In the genomic region with DNA sequence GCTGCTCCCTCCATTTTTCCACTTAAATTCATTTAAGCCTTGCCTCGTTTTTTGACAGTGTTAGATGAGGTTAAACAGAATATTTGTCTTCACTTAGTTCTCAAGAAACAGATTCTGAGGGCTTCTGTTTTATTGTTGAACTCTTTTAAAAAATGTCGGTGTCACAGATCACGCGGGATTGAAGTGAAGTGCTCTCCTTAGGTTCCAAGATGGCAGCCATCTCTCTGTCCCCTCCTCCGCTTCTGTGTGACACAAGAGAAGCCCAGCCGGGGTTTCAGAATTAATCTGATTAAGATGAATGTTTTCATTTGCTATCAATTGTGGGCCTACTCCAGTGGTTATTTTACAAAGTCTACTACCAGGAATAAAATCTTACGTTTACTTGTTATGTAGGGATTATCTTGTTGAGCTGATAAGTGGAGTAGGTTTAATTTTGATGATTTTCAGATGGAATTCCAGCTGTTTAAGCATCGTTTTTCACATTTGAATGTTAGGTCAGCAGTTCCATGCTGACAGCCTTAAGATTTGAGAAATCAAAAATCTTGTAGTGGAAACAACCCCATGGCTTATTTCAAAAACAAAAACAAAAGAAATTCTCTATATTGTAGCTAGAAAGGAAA, we compare ENCODE assay signal across 1 cellular context.
TF ChIP-seq lines count a peak whose summit lies in the region.

No MANE protein-coding gene starts in this region.

TF ChIP-seq in K562, 482 proteins besides CTCF, POLR2A, EP300 and RAD21 (continued from another document and continues in another):
- TF ChIP-seq, protein P1, sequence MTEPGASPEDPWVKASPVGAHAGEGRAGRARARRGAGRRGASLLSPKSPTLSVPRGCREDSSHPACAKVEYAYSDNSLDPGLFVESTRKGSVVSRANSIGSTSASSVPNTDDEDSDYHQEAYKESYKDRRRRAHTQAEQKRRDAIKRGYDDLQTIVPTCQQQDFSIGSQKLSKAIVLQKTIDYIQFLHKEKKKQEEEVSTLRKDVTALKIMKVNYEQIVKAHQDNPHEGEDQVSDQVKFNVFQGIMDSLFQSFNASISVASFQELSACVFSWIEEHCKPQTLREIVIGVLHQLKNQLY (CRISPR knock-in tag; conservative IDR thresholded peaks at IDR 0.05) = no peak
- TF ChIP-seq ZNF263 (CRISPR knock-in tag; IDR thresholded peaks at IDR 0.05; ENCODE audit: borderline replicate concordance) (no peak), GTF2A2 (tag; IDR thresholded peaks at IDR 0.05) (no peak), CXXC5 (CRISPR knock-in tag; IDR thresholded peaks at IDR 0.05) (no peak), CBX5 (IDR thresholded peaks at IDR 0.05; ENCODE audit: borderline replicate concordance, low read depth) (no peak), NFRKB (IDR thresholded peaks at IDR 0.05; ENCODE audit: low read depth) (peak; percentile 93), RFX5 (IDR thresholded peaks at IDR 0.05; ENCODE audit: low read depth, low read length) (no peak), MAFF (IDR thresholded peaks at IDR 0.05; ENCODE audit: low read length) (no peak), NFE2L1 (tag; IDR thresholded peaks at IDR 0.05; ENCODE audit: borderline replicate concordance, low read depth) (0 out of 2 replicates have a peak, but pooled peaks have one; percentile 2), ATF7 (IDR thresholded peaks at IDR 0.05) (no peak), FOSL1 (tag; conservative IDR thresholded peaks at IDR 0.05) (peak; percentile 24; the same call in 1 of the 2 replicates), DDX20 (tag; IDR thresholded peaks at IDR 0.05; ENCODE audit: low read depth) (no peak; the same call in 1 of the 2 replicates), RNF2 (IDR thresholded peaks at IDR 0.05) (no peak), EP400 (IDR thresholded peaks at IDR 0.05) (0 out of 2 replicates have a peak, but pooled peaks have one; percentile 32), JUND (IDR thresholded peaks at IDR 0.05; ENCODE audit: borderline replicate concordance, low read depth, low read length) (peak; percentile 20; the same call in 1 of the 2 replicates), JUND (tag; IDR thresholded peaks at IDR 0.05; ENCODE audit: borderline replicate concordance, low read depth, low read length) (no peak), NR2C2 (CRISPR knock-in tag; IDR thresholded peaks at IDR 0.05) (no peak), NR2C2 (tag; IDR thresholded peaks at IDR 0.05) (peak; percentile 68), PTBP1 (IDR thresholded peaks at IDR 0.05; ENCODE audit: low read depth, low read length) (no peak), BCOR (IDR thresholded peaks at IDR 0.05) (no peak), C11orf30 (IDR thresholded peaks at IDR 0.05; ENCODE audit: low read depth) (peak; percentile 24; the same call in 1 of the 2 replicates), L3MBTL2 (IDR thresholded peaks at IDR 0.05) (peak; percentile 42; the same call in 1 of the 2 replicates), KAT8 (IDR thresholded peaks at IDR 0.05; ENCODE audit: low read depth) (peak; percentile 10; the same call in 1 of the 2 replicates), ZBTB1 (CRISPR knock-in tag; IDR thresholded peaks at IDR 0.05; ENCODE audit: borderline replicate concordance, low read depth) (no peak), MEIS2 (IDR thresholded peaks at IDR 0.05; ENCODE audit: partially characterized antibody) (peak; percentile 63), HMG20A (CRISPR knock-in tag; conservative IDR thresholded peaks at IDR 0.05) (no peak), ZNF175 (CRISPR knock-in tag; IDR thresholded peaks at IDR 0.05; ENCODE audit: low read depth) (peak; percentile 63), FOXM1 (IDR thresholded peaks at IDR 0.05; ENCODE audit: low read depth) (peak; percentile 56; the same call in 1 of the 2 replicates), FOXM1 (CRISPR knock-in tag; IDR thresholded peaks at IDR 0.05; ENCODE audit: low read depth) (no peak), RCOR1 (IDR thresholded peaks at IDR 0.05; ENCODE audit: borderline replicate concordance in 1 of 2, low read depth in 2 of 2, low read length in 2 of 2) (0 out of 4 replicates have a peak, but pooled peaks of 1 of the 2 experiments have one; percentile 19), ARID1B (IDR thresholded peaks at IDR 0.05) (no peak), HOXB6 (CRISPR knock-in tag; IDR thresholded peaks at IDR 0.05; ENCODE audit: borderline replicate concordance) (no peak), CHD1 (IDR thresholded peaks at IDR 0.05; ENCODE audit: low read length) (no peak), ETV5 (CRISPR knock-in tag; IDR thresholded peaks at IDR 0.05; ENCODE audit: low read depth) (no peak)
- TF ChIP-seq, protein P2, sequence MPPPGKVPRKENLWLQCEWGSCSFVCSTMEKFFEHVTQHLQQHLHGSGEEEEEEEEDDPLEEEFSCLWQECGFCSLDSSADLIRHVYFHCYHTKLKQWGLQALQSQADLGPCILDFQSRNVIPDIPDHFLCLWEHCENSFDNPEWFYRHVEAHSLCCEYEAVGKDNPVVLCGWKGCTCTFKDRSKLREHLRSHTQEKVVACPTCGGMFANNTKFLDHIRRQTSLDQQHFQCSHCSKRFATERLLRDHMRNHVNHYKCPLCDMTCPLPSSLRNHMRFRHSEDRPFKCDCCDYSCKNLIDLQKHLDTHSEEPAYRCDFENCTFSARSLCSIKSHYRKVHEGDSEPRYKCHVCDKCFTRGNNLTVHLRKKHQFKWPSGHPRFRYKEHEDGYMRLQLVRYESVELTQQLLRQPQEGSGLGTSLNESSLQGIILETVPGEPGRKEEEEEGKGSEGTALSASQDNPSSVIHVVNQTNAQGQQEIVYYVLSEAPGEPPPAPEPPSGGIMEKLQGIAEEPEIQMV (tag; conservative IDR thresholded peaks at IDR 0.05; ENCODE audit: low read depth) = no peak
- TF ChIP-seq, protein P3, sequence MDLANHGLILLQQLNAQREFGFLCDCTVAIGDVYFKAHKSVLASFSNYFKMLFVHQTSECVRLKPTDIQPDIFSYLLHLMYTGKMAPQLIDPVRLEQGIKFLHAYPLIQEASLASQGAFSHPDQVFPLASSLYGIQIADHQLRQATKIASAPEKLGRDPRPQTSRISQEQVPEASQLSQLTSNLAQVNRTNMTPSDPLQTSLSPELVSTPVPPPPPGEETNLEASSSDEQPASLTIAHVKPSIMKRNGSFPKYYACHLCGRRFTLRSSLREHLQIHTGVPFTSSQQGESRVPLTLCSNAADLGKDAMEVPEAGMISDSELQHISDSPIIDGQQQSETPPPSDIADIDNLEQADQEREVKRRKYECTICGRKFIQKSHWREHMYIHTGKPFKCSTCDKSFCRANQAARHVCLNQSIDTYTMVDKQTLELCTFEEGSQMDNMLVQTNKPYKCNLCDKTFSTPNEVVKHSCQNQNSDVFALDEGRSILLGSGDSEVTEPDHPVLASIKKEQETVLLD (IDR thresholded peaks at IDR 0.05) = peak; percentile 56; the same call in 1 of the 2 replicates
- TF ChIP-seq, protein P4, sequence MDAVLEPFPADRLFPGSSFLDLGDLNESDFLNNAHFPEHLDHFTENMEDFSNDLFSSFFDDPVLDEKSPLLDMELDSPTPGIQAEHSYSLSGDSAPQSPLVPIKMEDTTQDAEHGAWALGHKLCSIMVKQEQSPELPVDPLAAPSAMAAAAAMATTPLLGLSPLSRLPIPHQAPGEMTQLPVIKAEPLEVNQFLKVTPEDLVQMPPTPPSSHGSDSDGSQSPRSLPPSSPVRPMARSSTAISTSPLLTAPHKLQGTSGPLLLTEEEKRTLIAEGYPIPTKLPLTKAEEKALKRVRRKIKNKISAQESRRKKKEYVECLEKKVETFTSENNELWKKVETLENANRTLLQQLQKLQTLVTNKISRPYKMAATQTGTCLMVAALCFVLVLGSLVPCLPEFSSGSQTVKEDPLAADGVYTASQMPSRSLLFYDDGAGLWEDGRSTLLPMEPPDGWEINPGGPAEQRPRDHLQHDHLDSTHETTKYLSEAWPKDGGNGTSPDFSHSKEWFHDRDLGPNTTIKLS (IDR thresholded peaks at IDR 0.05; ENCODE audit: borderline replicate concordance, low read depth) = no peak
- TF ChIP-seq, protein P5, sequence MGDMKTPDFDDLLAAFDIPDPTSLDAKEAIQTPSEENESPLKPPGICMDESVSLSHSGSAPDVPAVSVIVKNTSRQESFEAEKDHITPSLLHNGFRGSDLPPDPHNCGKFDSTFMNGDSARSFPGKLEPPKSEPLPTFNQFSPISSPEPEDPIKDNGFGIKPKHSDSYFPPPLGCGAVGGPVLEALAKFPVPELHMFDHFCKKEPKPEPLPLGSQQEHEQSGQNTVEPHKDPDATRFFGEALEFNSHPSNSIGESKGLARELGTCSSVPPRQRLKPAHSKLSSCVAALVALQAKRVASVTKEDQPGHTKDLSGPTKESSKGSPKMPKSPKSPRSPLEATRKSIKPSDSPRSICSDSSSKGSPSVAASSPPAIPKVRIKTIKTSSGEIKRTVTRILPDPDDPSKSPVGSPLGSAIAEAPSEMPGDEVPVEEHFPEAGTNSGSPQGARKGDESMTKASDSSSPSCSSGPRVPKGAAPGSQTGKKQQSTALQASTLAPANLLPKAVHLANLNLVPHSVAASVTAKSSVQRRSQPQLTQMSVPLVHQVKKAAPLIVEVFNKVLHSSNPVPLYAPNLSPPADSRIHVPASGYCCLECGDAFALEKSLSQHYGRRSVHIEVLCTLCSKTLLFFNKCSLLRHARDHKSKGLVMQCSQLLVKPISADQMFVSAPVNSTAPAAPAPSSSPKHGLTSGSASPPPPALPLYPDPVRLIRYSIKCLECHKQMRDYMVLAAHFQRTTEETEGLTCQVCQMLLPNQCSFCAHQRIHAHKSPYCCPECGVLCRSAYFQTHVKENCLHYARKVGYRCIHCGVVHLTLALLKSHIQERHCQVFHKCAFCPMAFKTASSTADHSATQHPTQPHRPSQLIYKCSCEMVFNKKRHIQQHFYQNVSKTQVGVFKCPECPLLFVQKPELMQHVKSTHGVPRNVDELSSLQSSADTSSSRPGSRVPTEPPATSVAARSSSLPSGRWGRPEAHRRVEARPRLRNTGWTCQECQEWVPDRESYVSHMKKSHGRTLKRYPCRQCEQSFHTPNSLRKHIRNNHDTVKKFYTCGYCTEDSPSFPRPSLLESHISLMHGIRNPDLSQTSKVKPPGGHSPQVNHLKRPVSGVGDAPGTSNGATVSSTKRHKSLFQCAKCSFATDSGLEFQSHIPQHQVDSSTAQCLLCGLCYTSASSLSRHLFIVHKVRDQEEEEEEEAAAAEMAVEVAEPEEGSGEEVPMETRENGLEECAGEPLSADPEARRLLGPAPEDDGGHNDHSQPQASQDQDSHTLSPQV (IDR thresholded peaks at IDR 0.05) = peak; percentile 88
- TF ChIP-seq, protein P6, sequence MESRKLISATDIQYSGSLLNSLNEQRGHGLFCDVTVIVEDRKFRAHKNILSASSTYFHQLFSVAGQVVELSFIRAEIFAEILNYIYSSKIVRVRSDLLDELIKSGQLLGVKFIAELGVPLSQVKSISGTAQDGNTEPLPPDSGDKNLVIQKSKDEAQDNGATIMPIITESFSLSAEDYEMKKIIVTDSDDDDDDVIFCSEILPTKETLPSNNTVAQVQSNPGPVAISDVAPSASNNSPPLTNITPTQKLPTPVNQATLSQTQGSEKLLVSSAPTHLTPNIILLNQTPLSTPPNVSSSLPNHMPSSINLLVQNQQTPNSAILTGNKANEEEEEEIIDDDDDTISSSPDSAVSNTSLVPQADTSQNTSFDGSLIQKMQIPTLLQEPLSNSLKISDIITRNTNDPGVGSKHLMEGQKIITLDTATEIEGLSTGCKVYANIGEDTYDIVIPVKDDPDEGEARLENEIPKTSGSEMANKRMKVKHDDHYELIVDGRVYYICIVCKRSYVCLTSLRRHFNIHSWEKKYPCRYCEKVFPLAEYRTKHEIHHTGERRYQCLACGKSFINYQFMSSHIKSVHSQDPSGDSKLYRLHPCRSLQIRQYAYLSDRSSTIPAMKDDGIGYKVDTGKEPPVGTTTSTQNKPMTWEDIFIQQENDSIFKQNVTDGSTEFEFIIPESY (CRISPR knock-in tag; IDR thresholded peaks at IDR 0.05) = no peak
- TF ChIP-seq, protein P7, sequence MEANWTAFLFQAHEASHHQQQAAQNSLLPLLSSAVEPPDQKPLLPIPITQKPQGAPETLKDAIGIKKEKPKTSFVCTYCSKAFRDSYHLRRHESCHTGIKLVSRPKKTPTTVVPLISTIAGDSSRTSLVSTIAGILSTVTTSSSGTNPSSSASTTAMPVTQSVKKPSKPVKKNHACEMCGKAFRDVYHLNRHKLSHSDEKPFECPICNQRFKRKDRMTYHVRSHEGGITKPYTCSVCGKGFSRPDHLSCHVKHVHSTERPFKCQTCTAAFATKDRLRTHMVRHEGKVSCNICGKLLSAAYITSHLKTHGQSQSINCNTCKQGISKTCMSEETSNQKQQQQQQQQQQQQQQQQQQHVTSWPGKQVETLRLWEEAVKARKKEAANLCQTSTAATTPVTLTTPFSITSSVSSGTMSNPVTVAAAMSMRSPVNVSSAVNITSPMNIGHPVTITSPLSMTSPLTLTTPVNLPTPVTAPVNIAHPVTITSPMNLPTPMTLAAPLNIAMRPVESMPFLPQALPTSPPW (CRISPR knock-in tag; IDR thresholded peaks at IDR 0.05) = peak; percentile 52; the same call in 1 of the 2 replicates
- TF ChIP-seq, protein P8, sequence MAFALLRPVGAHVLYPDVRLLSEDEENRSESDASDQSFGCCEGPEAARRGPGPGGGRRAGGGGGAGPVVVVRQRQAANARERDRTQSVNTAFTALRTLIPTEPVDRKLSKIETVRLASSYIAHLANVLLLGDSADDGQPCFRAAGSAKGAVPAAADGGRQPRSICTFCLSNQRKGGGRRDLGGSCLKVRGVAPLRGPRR (CRISPR knock-in tag; IDR thresholded peaks at IDR 0.05) = no peak
- TF ChIP-seq, protein P9, sequence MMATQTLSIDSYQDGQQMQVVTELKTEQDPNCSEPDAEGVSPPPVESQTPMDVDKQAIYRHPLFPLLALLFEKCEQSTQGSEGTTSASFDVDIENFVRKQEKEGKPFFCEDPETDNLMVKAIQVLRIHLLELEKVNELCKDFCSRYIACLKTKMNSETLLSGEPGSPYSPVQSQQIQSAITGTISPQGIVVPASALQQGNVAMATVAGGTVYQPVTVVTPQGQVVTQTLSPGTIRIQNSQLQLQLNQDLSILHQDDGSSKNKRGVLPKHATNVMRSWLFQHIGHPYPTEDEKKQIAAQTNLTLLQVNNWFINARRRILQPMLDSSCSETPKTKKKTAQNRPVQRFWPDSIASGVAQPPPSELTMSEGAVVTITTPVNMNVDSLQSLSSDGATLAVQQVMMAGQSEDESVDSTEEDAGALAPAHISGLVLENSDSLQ (IDR thresholded peaks at IDR 0.05) = peak; percentile 70
